16 cellular contexts compared by ENCODE assay signal in the genomic region with DNA sequence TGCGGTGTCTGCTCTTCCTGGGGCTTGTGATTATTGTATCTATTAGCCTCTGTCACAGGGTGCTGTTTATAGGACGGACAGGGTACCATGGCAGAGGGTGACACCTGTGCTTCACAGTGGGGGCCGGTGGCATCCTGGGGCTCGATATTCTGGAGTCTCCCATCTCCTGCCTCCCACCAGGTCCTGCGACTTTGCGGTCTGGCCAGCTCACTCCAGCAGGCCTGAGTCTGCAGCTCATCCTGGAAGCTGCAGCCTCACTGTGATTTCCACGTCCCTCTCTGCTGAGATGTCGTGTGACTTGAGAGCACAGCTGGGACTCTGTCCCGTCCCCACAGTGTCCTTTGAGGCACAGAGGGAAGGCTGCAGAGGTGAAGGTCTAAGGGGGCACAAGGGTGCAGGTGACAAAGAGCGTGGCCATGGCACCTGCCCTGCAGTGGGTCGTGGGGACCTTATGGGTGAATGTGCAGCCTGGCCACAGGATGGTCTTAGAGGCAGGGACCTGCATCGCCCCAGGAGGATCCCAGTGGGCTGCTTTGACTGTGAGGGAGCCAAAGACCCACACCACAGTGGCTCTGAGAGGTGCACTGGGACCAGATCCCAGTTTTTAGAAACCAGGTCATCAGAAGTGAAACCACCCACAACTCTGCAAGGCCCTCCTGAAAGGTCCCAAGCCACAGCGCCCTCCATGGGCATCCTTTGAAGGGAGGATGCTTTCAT.
"Had no signal": no experiment of that assay in that cellular context is flagged by ENCODE, and none has a peak within 500 bp of the region (broad histone marks: within the 10 kb centered on the region; RNA-seq: fewer than 3 reads in every experiment).

No MANE protein-coding gene starts in this region.

- H3K4me3 ChIP-seq: gastroesophageal sphincter, SK-N-MC, testis had no signal

- H3K4me1 Mint-ChIP-seq: endodermal cell, memory B cell had no signal

- H3K36me3 Mint-ChIP-seq: activated naive CD8-positive, alpha-beta T cell treated with anti-CD3 and anti-CD28 coated beads, Interleukin-2, amount 10 ng/mL, durations not matched to agents 7 days and 5 days; memory B cell; natural killer cell treated with Interleukin-12 subunit alpha and Interleukin-12 subunit beta and Interleukin-15 and Interleukin-18, amount 100 ng/mL, for 72 hours had no signal

- H3K4me1 ChIP-seq: gastroesophageal sphincter, testis had no signal

- H3K9me3 ChIP-seq: testis had no signal

- H3K27me3 ChIP-seq: brain microvascular endothelial cell, gastroesophageal sphincter, testis had no signal

- H3K4me3 Mint-ChIP-seq: activated naive CD8-positive, alpha-beta T cell treated with anti-CD3 and anti-CD28 coated beads, Interleukin-2, amount 10 ng/mL, durations not matched to agents 7 days and 5 days; endodermal cell; memory B cell; natural killer cell treated with Interleukin-12 subunit alpha and Interleukin-12 subunit beta and Interleukin-15 and Interleukin-18, amount 100 ng/mL, for 72 hours; stimulated activated naive CD8-positive, alpha-beta T cell treated with anti-CD3 and anti-CD28 coated beads, Interleukin-15, amount 100 ng/mL, for 72 hours had no signal

- DNase-seq: activated CD4-positive, CD25-positive, alpha-beta regulatory T cell treated with anti-CD3 and anti-CD28 coated beads, Interleukin-2, amount 50 U/mL, for 72 hours; activated naive CD8-positive, alpha-beta T cell treated with anti-CD3 and anti-CD28 coated beads, Interleukin-2, amount 10 ng/mL, durations not matched to agents 7 days and 5 days; anterior cingulate cortex; brain microvascular endothelial cell; endodermal cell; erythroblast; left colon; occipital lobe; stimulated activated naive CD8-positive, alpha-beta T cell treated with anti-CD3 and anti-CD28 coated beads, Interleukin-15, amount 100 ng/mL, for 72 hours; T1000; testis had no signal

- H3K27ac ChIP-seq: brain microvascular endothelial cell, gastroesophageal sphincter, SK-N-MC, testis had no signal

- H3K27ac Mint-ChIP-seq: activated naive CD8-positive, alpha-beta T cell treated with anti-CD3 and anti-CD28 coated beads, Interleukin-2, amount 10 ng/mL, durations not matched to agents 7 days and 5 days; endodermal cell; memory B cell; natural killer cell treated with Interleukin-12 subunit alpha and Interleukin-12 subunit beta and Interleukin-15 and Interleukin-18, amount 100 ng/mL, for 72 hours had no signal

- H3K9me3 Mint-ChIP-seq: activated naive CD8-positive, alpha-beta T cell treated with anti-CD3 and anti-CD28 coated beads, Interleukin-2, amount 10 ng/mL, durations not matched to agents 7 days and 5 days; endodermal cell; memory B cell; natural killer cell treated with Interleukin-12 subunit alpha and Interleukin-12 subunit beta and Interleukin-15 and Interleukin-18, amount 100 ng/mL, for 72 hours; stimulated activated naive CD8-positive, alpha-beta T cell treated with anti-CD3 and anti-CD28 coated beads, Interleukin-15, amount 100 ng/mL, for 72 hours had no signal

- H3K36me3 ChIP-seq: brain microvascular endothelial cell had no signal

- ATAC-seq: gastroesophageal sphincter; natural killer cell treated with Interleukin-12 subunit alpha and Interleukin-12 subunit beta and Interleukin-15 and Interleukin-18, amount 100 ng/mL, for 72 hours; sciatic nerve; stimulated activated naive CD8-positive, alpha-beta T cell treated with anti-CD3 and anti-CD28 coated beads, Interleukin-15, amount 100 ng/mL, for 72 hours had no signal
